In genomic region chr5:125719681-125720676, GRCh38 we compare ENCODE assay signal across 10 cellular contexts.
DNase-seq lines count a peak whose midpoint lies in the region; ATAC-seq and TF ChIP-seq lines count a peak whose summit lies in the region.
"Had no signal": no experiment of that assay in that cellular context is flagged by ENCODE, and none has a peak within 500 bp of the region (broad histone marks: within the 10 kb centered on the region; RNA-seq: fewer than 3 reads in every experiment).

No MANE protein-coding gene starts in this region.

- CTCF ChIA-PET in CD8-positive, alpha-beta memory T cell (lab: Charles Lee): no interaction called here

- POLR2A ChIA-PET in CD8-positive, alpha-beta memory T cell (lab: Charles Lee): no interaction called here

- H3K4me3 Mint-ChIP-seq in GM23338 (no peak overlapping the region), osteocyte (ENCODE audit: unreplicated experiment) (peak overlapping the region; percentile 23), CD14-positive monocyte (no peak overlapping the region)
- no peak overlapping the region for H3K4me3 Mint-ChIP-seq in CD8-positive, alpha-beta memory T cell
- H3K4me3 Mint-ChIP-seq: stimulated activated naive CD8-positive, alpha-beta T cell treated with anti-CD3 and anti-CD28 coated beads, Interleukin-15, amount 100 ng/mL, for 72 hours had no signal

- peak; percentile 2 for DNase-seq in GM23338 (ENCODE audit: low spot score)
- DNase-seq in NCI-H2227 (lab: John Stamatoyannopoulos, UW; ENCODE audit: unreplicated experiment): peak; percentile 67
- DNase-seq in epithelial cell of prostate (ENCODE audit: low read depth, low spot score): peak; percentile 34
- DNase-seq in osteocyte (ENCODE audit: extremely low spot score, unreplicated experiment): no peak
- DNase-seq in left cardiac atrium: no peak
- no peak for DNase-seq in CD8-positive, alpha-beta memory T cell
- no peak for DNase-seq in CD14-positive monocyte (ENCODE audit: low spot score)
- DNase-seq: posterior cingulate gyrus; stimulated activated naive CD8-positive, alpha-beta T cell treated with anti-CD3 and anti-CD28 coated beads, Interleukin-15, amount 100 ng/mL, for 72 hours had no signal

- H3K9me2 ChIP-seq in GM23338 (ENCODE audit: insufficient read depth): no peaks in the 10 kb centered on the region

- no peaks in the 10 kb centered on the region for H3K9me3 ChIP-seq in CD8-positive, alpha-beta memory T cell (ENCODE audit: low read length)

- peaks cover 10% of the 10 kb centered on the region; the same call in 1 of the 2 replicates for H3K4me1 ChIP-seq in GM23338 (ENCODE audit: insufficient read depth)
- H3K4me1 ChIP-seq in CD8-positive, alpha-beta memory T cell (ENCODE audit: insufficient read depth, low read length): no peaks in the 10 kb centered on the region

- no peaks in the 10 kb centered on the region; the same call in 2 of the 3 replicates for H3K9me3 Mint-ChIP-seq in GM23338
- no peaks in the 10 kb centered on the region for H3K9me3 Mint-ChIP-seq in osteocyte (ENCODE audit: unreplicated experiment)
- H3K9me3 Mint-ChIP-seq in CD8-positive, alpha-beta memory T cell: peaks cover 0 to 25% (median 3%) of the 10 kb centered on the region in 5 donors
- peaks cover 0 to 7% (median 2%) of the 10 kb centered on the region in 7 donors for H3K9me3 Mint-ChIP-seq in CD14-positive monocyte

- no peak overlapping the region for H3K4me3 ChIP-seq in GM23338
- no peak overlapping the region for H3K4me3 ChIP-seq in CD8-positive, alpha-beta memory T cell (ENCODE audit: low read length)

- H3K27ac ChIP-seq in GM23338 (ENCODE audit: low read depth): no peak overlapping the region
- H3K27ac ChIP-seq in epithelial cell of prostate: no peak overlapping the region
- H3K27ac ChIP-seq in CD8-positive, alpha-beta memory T cell (ENCODE audit: low read depth, low read length): no peak overlapping the region

- peaks cover 10% of the 10 kb centered on the region; the same call in 2 of the 3 replicates for H3K4me1 Mint-ChIP-seq in GM23338
- peaks cover 30% of the 10 kb centered on the region for H3K4me1 Mint-ChIP-seq in osteocyte (ENCODE audit: unreplicated experiment)
- H3K4me1 Mint-ChIP-seq in CD8-positive, alpha-beta memory T cell: no peaks in the 10 kb centered on the region
- H3K4me1 Mint-ChIP-seq in CD14-positive monocyte: no peaks in the 10 kb centered on the region
- H3K4me1 Mint-ChIP-seq: stimulated activated naive CD8-positive, alpha-beta T cell treated with anti-CD3 and anti-CD28 coated beads, Interleukin-15, amount 100 ng/mL, for 72 hours had no signal

- H3K27me3 Mint-ChIP-seq in GM23338 (ENCODE audit: insufficient read depth, low read depth, poor library complexity) (no peaks in the 10 kb centered on the region), osteocyte (ENCODE audit: unreplicated experiment) (no peaks in the 10 kb centered on the region), CD14-positive monocyte (ENCODE audit: low read depth in 3 of 3) (no peaks in the 10 kb centered on the region)
- no peaks in the 10 kb centered on the region for H3K27me3 Mint-ChIP-seq in CD8-positive, alpha-beta memory T cell
- H3K27me3 Mint-ChIP-seq: stimulated activated naive CD8-positive, alpha-beta T cell treated with anti-CD3 and anti-CD28 coated beads, Interleukin-15, amount 100 ng/mL, for 72 hours had no signal

- H3K27me3 ChIP-seq in GM23338 (ENCODE audit: insufficient read depth): no peaks in the 10 kb centered on the region
- no peaks in the 10 kb centered on the region for H3K27me3 ChIP-seq in CD8-positive, alpha-beta memory T cell (ENCODE audit: insufficient read depth, low read length, poor library complexity, severe bottlenecking)

- no peaks in the 10 kb centered on the region for H3F3A ChIP-seq in GM23338 (replicated peaks; ENCODE audit: low read depth)

- H3K36me3 ChIP-seq in GM23338 (ENCODE audit: insufficient read depth): no peaks in the 10 kb centered on the region
- H3K36me3 ChIP-seq in CD8-positive, alpha-beta memory T cell (ENCODE audit: insufficient read depth, low read length): no peaks in the 10 kb centered on the region

- H3K79me2 ChIP-seq in GM23338 (replicated peaks; ENCODE audit: insufficient read depth): no peaks in the 10 kb centered on the region

- H3K4me2 ChIP-seq in GM23338: peak overlapping the region; percentile 49; the same call in 1 of the 2 replicates

- ATAC-seq in GM23338 (peak; percentile 79), GM19324 (IDR thresholded peaks at IDR 0.05; ENCODE audit: low FRiP score, unreplicated experiment) (no peak), left cardiac atrium (no peak)
- ATAC-seq: stimulated activated naive CD8-positive, alpha-beta T cell treated with anti-CD3 and anti-CD28 coated beads, Interleukin-15, amount 100 ng/mL, for 72 hours had no signal

- TF ChIP-seq CTCF in GM23338 (conservative IDR thresholded peaks at IDR 0.05; ENCODE audit: low read depth in 2 of 2): no peak
- TF ChIP-seq CTCF in osteocyte (IDR thresholded peaks at IDR 0.05): no peak
- TF ChIP-seq CTCF in CD14-positive monocyte (IDR thresholded peaks at IDR 0.05): no peak

- intact Hi-C loops in left cardiac atrium (cut with DNase I) (no loop called here), CD14-positive monocyte (cut with micrococcal nuclease) (no loop called here)

- H2AFZ ChIP-seq in GM23338: peak overlapping the region; percentile 91; the same call in 1 of the 2 replicates

- H3K27ac Mint-ChIP-seq in GM23338 (no peak overlapping the region), osteocyte (ENCODE audit: unreplicated experiment) (peak overlapping the region; percentile 93), CD14-positive monocyte (no peak overlapping the region)
- no peak overlapping the region for H3K27ac Mint-ChIP-seq in CD8-positive, alpha-beta memory T cell
- H3K27ac Mint-ChIP-seq: stimulated activated naive CD8-positive, alpha-beta T cell treated with anti-CD3 and anti-CD28 coated beads, Interleukin-15, amount 100 ng/mL, for 72 hours had no signal

- H3K36me3 Mint-ChIP-seq in GM23338 (ENCODE audit: low read depth) (no peaks in the 10 kb centered on the region), osteocyte (ENCODE audit: unreplicated experiment) (no peaks in the 10 kb centered on the region), CD14-positive monocyte (no peaks in the 10 kb centered on the region)
- no peaks in the 10 kb centered on the region for H3K36me3 Mint-ChIP-seq in CD8-positive, alpha-beta memory T cell

- H4K20me1 ChIP-seq in GM23338 (replicated peaks; ENCODE audit: insufficient read depth): no peaks in the 10 kb centered on the region

TF ChIP-seq in GM23338, 12 proteins besides CTCF, POLR2A, EP300 and RAD21 (continues in another document):
- TF ChIP-seq EZH2 (IDR thresholded peaks at IDR 0.05; ENCODE audit: low read depth, unreplicated experiment) (no peak), ZNF462 (CRISPR knock-in tag; IDR thresholded peaks at IDR 0.05) (no peak)

Comparison
In these comparisons a context has a peak if more than half of its experiments do, and no peak if none do; other contexts are left out.
1. DNase-seq: peak in GM23338 (single experiment), NCI-H2227 (single experiment) and epithelial cell of prostate (single experiment); none in osteocyte (single experiment), left cardiac atrium (single experiment), CD8-positive, alpha-beta memory T cell (0 of 5) and CD14-positive monocyte (single experiment).